ENCODE assay signal across 17 cellular contexts in genomic region chr10:128469515-128469914, GRCh38.
DNase-seq lines count a peak whose midpoint lies in the region; ATAC-seq and TF ChIP-seq lines count a peak whose summit lies in the region.
"Had no signal": no experiment of that assay in that cellular context is flagged by ENCODE, and none has a peak within 500 bp of the region (broad histone marks: within the 10 kb centered on the region; RNA-seq: fewer than 3 reads in every experiment).

No MANE protein-coding gene starts in this region.

- no peak overlapping the region for H3K4me3 Mint-ChIP-seq in GM23338
- H3K4me3 Mint-ChIP-seq: CD14-positive monocyte; CD4-positive, alpha-beta memory T cell had no signal

- H2BK120ac ChIP-seq in mesendoderm (ENCODE audit: low read depth, low read length): no peak overlapping the region

- H3K36me3 Mint-ChIP-seq in GM23338 (ENCODE audit: low read depth): no peaks in the 10 kb centered on the region
- H3K36me3 Mint-ChIP-seq: CD14-positive monocyte; CD4-positive, alpha-beta memory T cell had no signal

- no peak overlapping the region for H3K56ac ChIP-seq in mesendoderm (ENCODE audit: low read length)

- H3K36me3 ChIP-seq in GM23338 (ENCODE audit: insufficient read depth): no peaks in the 10 kb centered on the region; the same call in 1 of the 2 replicates
- no peaks in the 10 kb centered on the region for H3K36me3 ChIP-seq in WERI-Rb-1
- no peaks in the 10 kb centered on the region for H3K36me3 ChIP-seq in mesendoderm (ENCODE audit: control insufficient read depth, insufficient read depth, low read length)
- no peaks in the 10 kb centered on the region for H3K36me3 ChIP-seq in spleen
- no peaks in the 10 kb centered on the region for H3K36me3 ChIP-seq in lower lobe of right lung
- H3K36me3 ChIP-seq: BLaER1 had no signal

- no peaks in the 10 kb centered on the region; the same call in 1 of the 3 replicates for H3K4me1 Mint-ChIP-seq in GM23338
- H3K4me1 Mint-ChIP-seq: CD14-positive monocyte; CD4-positive, alpha-beta memory T cell had no signal

- H3K79me2 ChIP-seq in GM23338 (replicated peaks; ENCODE audit: insufficient read depth) (no peaks in the 10 kb centered on the region), mesendoderm (ENCODE audit: control insufficient read depth, insufficient read depth, low read length) (no peaks in the 10 kb centered on the region)

- H3K9me3 Mint-ChIP-seq in GM23338: peaks cover 9% of the 10 kb centered on the region

- intact Hi-C loops in spleen (cut with DNase I; ENCODE audit: low total_unique reads) (no loop called here), lower lobe of right lung (cut with DNase I) (no loop called here)

- H3K23ac ChIP-seq in mesendoderm (ENCODE audit: low read length): no peak overlapping the region

- WGBS in mesendoderm (ENCODE audit: extremely low coverage, insufficient coverage, low lambda C conversion rate): no CpG with 5 or more reads among the region's 9 CpGs
- WGBS in spleen, 5 donors: 71 to 85% (median 76%) methylated on average over 9 of the region's 9 CpGs

- peak overlapping the region; percentile 72 for H3K27ac Mint-ChIP-seq in GM23338
- H3K27ac Mint-ChIP-seq: CD14-positive monocyte; CD4-positive, alpha-beta memory T cell had no signal

- H3K4me3 ChIP-seq in GM23338 (no peak overlapping the region), WERI-Rb-1 (ENCODE audit: low read depth, low read length) (no peak overlapping the region), mesendoderm (ENCODE audit: low read length) (no peak overlapping the region), spleen (no peak overlapping the region), lower lobe of right lung (no peak overlapping the region)
- H3K4me3 ChIP-seq: BLaER1, GM12878, GM23248 had no signal

- H3K18ac ChIP-seq in mesendoderm (ENCODE audit: low read length): no peak overlapping the region

- no peaks in the 10 kb centered on the region for H3K79me1 ChIP-seq in mesendoderm (ENCODE audit: low read length)

- TF ChIP-seq CTCF in GM23338 (conservative IDR thresholded peaks at IDR 0.05; ENCODE audit: low read depth in 2 of 2) (no peak), WERI-Rb-1 (IDR thresholded peaks at IDR 0.05; ENCODE audit: low read depth, low read length) (no peak), spleen (IDR thresholded peaks at IDR 0.05 in 8 of 11, conservative IDR thresholded peaks at IDR 0.05 in 3 of 11) (no peak), lower lobe of right lung (IDR thresholded peaks at IDR 0.05) (no peak)

- peaks cover 7% of the 10 kb centered on the region for H3K27me3 Mint-ChIP-seq in GM23338 (ENCODE audit: insufficient read depth, low read depth, poor library complexity)

- H3F3A ChIP-seq in GM23338 (replicated peaks; ENCODE audit: low read depth): no peaks in the 10 kb centered on the region; the same call in 1 of the 2 replicates

- no peak overlapping the region for H3K9ac ChIP-seq in mesendoderm (ENCODE audit: low read length)
- H3K9ac ChIP-seq: BLaER1, GM23248 had no signal

- H3K4me1 ChIP-seq in GM23338 (ENCODE audit: insufficient read depth) (no peaks in the 10 kb centered on the region), mesendoderm (ENCODE audit: control insufficient read depth, low read depth, low read length) (no peaks in the 10 kb centered on the region), spleen (no peaks in the 10 kb centered on the region), lower lobe of right lung (no peaks in the 10 kb centered on the region)
- H3K4me1 ChIP-seq: BLaER1 had no signal

- no peak overlapping the region for H2BK5ac ChIP-seq in mesendoderm (ENCODE audit: low read length)

- H2AFZ ChIP-seq in GM23338: peak overlapping the region; percentile 74
- H2AFZ ChIP-seq: GM23248 had no signal

- no peak overlapping the region for H2AK5ac ChIP-seq in mesendoderm (ENCODE audit: low read length)

- DNase-seq in GM23338 (ENCODE audit: low spot score): no peak
- peak; percentile 30 for DNase-seq in WERI-Rb-1
- DNase-seq in mesendoderm: peak; percentile 53
- DNase-seq in spleen: peak; percentile 50
- DNase-seq in lower lobe of right lung: no peak
- DNase-seq: 8988T; CD4-positive, alpha-beta memory T cell; DMS153; DND-41; EL; GM23248; H7 had no signal

- no peak overlapping the region for H4K5ac ChIP-seq in mesendoderm (ENCODE audit: low read length)

- H3K4me2 ChIP-seq in GM23338: no peak overlapping the region
- no peak overlapping the region for H3K4me2 ChIP-seq in mesendoderm (ENCODE audit: low read length)
- H3K4me2 ChIP-seq: BLaER1 had no signal

- H2BK15ac ChIP-seq in mesendoderm (replicated peaks; ENCODE audit: low read depth): no peak overlapping the region

- H3K9me3 ChIP-seq in WERI-Rb-1 (ENCODE audit: severe bottlenecking) (no peaks in the 10 kb centered on the region), spleen (peaks cover 0 to 6% (median 0%) of the 10 kb centered on the region in 8 donors), lower lobe of right lung (no peaks in the 10 kb centered on the region)

- H3K27ac ChIP-seq in GM23338 (ENCODE audit: low read depth) (no peak overlapping the region), WERI-Rb-1 (no peak overlapping the region), mesendoderm (ENCODE audit: low read depth, low read length) (no peak overlapping the region), spleen (no peak overlapping the region), lower lobe of right lung (no peak overlapping the region)
- H3K27ac ChIP-seq: BLaER1, GM23248 had no signal

- no peaks in the 10 kb centered on the region for H3K9me2 ChIP-seq in GM23338 (ENCODE audit: insufficient read depth)

- no peaks in the 10 kb centered on the region for H4K20me1 ChIP-seq in GM23338 (replicated peaks; ENCODE audit: insufficient read depth)
- H4K20me1 ChIP-seq: BLaER1 had no signal

- ATAC-seq in GM23338 (no peak), lower lobe of right lung (no peak), GM18868 (IDR thresholded peaks at IDR 0.05; ENCODE audit: unreplicated experiment) (no peak), GM19023 (IDR thresholded peaks at IDR 0.05; ENCODE audit: unreplicated experiment) (no peak)
- ATAC-seq: GM12878 had no signal

- H3K4ac ChIP-seq in mesendoderm (ENCODE audit: low read depth, low read length): no peak overlapping the region

- no peaks in the 10 kb centered on the region for H3K27me3 ChIP-seq in GM23338 (ENCODE audit: insufficient read depth)
- no peaks in the 10 kb centered on the region for H3K27me3 ChIP-seq in WERI-Rb-1 (ENCODE audit: insufficient read depth, low read depth, severe bottlenecking)
- H3K27me3 ChIP-seq in mesendoderm (ENCODE audit: insufficient read depth, low read length, poor library complexity): no peaks in the 10 kb centered on the region
- H3K27me3 ChIP-seq in spleen (replicated peaks in 1 of 7): peaks cover 0 to 16% (median 0%) of the 10 kb centered on the region in 7 donors
- H3K27me3 ChIP-seq in lower lobe of right lung (ENCODE audit: low read depth): no peaks in the 10 kb centered on the region

- H4K8ac ChIP-seq in mesendoderm (ENCODE audit: low read depth, low read length): no peak overlapping the region

- no peak for TF ChIP-seq POLR2A in spleen (IDR thresholded peaks at IDR 0.05)

TF ChIP-seq in GM23338, 12 proteins besides CTCF, POLR2A, EP300 and RAD21:
- TF ChIP-seq, protein P1, sequence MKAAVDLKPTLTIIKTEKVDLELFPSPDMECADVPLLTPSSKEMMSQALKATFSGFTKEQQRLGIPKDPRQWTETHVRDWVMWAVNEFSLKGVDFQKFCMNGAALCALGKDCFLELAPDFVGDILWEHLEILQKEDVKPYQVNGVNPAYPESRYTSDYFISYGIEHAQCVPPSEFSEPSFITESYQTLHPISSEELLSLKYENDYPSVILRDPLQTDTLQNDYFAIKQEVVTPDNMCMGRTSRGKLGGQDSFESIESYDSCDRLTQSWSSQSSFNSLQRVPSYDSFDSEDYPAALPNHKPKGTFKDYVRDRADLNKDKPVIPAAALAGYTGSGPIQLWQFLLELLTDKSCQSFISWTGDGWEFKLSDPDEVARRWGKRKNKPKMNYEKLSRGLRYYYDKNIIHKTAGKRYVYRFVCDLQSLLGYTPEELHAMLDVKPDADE (IDR thresholded peaks at IDR 0.05): no peak
- TF ChIP-seq EZH2phosphoT487 (IDR thresholded peaks at IDR 0.05; ENCODE audit: unreplicated experiment): no peak

Comparison
In these comparisons a context has a peak if more than half of its experiments do, and no peak if none do; other contexts are left out.
1. DNase-seq: peak in WERI-Rb-1 (single experiment), mesendoderm (single experiment) and spleen (single experiment); none in GM23338 (single experiment) and lower lobe of right lung (single experiment).